In genomic region chr17:8147141-8147804, GRCh38 we compare ENCODE assay signal across 17 cellular contexts. TPM values are rescaled to one million over a fixed set of nuclear protein-coding genes. Genes with fewer than 3 reads are reported as not detected.
A peak's percentile ranks its signal among the peaks of the same experiment; 100 is the strongest.
DNase-seq lines count a peak whose midpoint lies in the region; ATAC-seq and TF ChIP-seq lines count a peak whose summit lies in the region.
"Had no signal": no experiment of that assay in that cellular context is flagged by ENCODE, and none has a peak within 500 bp of the region (broad histone marks: within the 10 kb centered on the region; RNA-seq: fewer than 3 reads in every experiment).

No MANE protein-coding gene starts in this region.

- no peaks in the 10 kb centered on the region for H3K27me3 ChIP-seq in right atrium auricular region
- no peaks in the 10 kb centered on the region for H3K27me3 ChIP-seq in heart right ventricle
- H3K27me3 ChIP-seq in ovary, result no peaks in the 10 kb centered on the region
- no peaks in the 10 kb centered on the region for H3K27me3 ChIP-seq in upper lobe of right lung

- H3K27me3 Mint-ChIP-seq in activated naive CD8-positive, alpha-beta T cell treated with anti-CD3 and anti-CD28 coated beads for 36 hours, result no peaks in the 10 kb centered on the region
- H3K27me3 Mint-ChIP-seq: activated B cell treated with CpG ODN at 0.5 μM for 24 hours; activated naive CD8-positive, alpha-beta T cell had no signal

- intact Hi-C loops in heart right ventricle (cut with DNase I), result no loop called here
- intact Hi-C loops in ovary (cut with DNase I), result no loop called here
- intact Hi-C loops in upper lobe of right lung (cut with DNase I), result no loop called here

- no peak overlapping the region for H3K27ac Mint-ChIP-seq in activated naive CD8-positive, alpha-beta T cell treated with anti-CD3 and anti-CD28 coated beads for 36 hours
- H3K27ac Mint-ChIP-seq: activated B cell treated with CpG ODN at 0.5 μM for 24 hours; activated naive CD8-positive, alpha-beta T cell had no signal

- no peak for TF ChIP-seq EP300 in ovary (IDR thresholded peaks at IDR 0.05)

- H3K4me1 Mint-ChIP-seq in activated naive CD8-positive, alpha-beta T cell treated with anti-CD3 and anti-CD28 coated beads for 36 hours, result peaks cover 16% of the 10 kb centered on the region

- H3K9me3 Mint-ChIP-seq in activated naive CD8-positive, alpha-beta T cell treated with anti-CD3 and anti-CD28 coated beads for 36 hours, result no peaks in the 10 kb centered on the region
- H3K9me3 Mint-ChIP-seq: activated B cell treated with CpG ODN at 0.5 μM for 24 hours had no signal

- TF ChIP-seq CTCF in right atrium auricular region (IDR thresholded peaks at IDR 0.05), result no peak
- no peak for TF ChIP-seq CTCF in heart right ventricle (IDR thresholded peaks at IDR 0.05)
- TF ChIP-seq CTCF in coronary artery (IDR thresholded peaks at IDR 0.05), result no peak
- no peak for TF ChIP-seq CTCF in ovary (IDR thresholded peaks at IDR 0.05)
- TF ChIP-seq CTCF in upper lobe of right lung (IDR thresholded peaks at IDR 0.05), result no peak

- peaks cover 30% of the 10 kb centered on the region for H3K36me3 Mint-ChIP-seq in activated naive CD8-positive, alpha-beta T cell treated with anti-CD3 and anti-CD28 coated beads for 36 hours
- H3K36me3 Mint-ChIP-seq: activated naive CD8-positive, alpha-beta T cell had no signal

- H3K9me3 ChIP-seq in right atrium auricular region, result no peaks in the 10 kb centered on the region
- no peaks in the 10 kb centered on the region for H3K9me3 ChIP-seq in heart right ventricle
- no peaks in the 10 kb centered on the region for H3K9me3 ChIP-seq in ovary
- H3K9me3 ChIP-seq in upper lobe of right lung, result no peaks in the 10 kb centered on the region

- H3K4me1 ChIP-seq in right atrium auricular region (peaks cover 0 to 55% of the 10 kb centered on the region in 2 donors), heart right ventricle (peaks cover 18 to 50% (median 35%) of the 10 kb centered on the region in 9 donors), ovary (ENCODE audit: insufficient read depth) (peaks cover 4% of the 10 kb centered on the region), upper lobe of right lung (peaks cover 18% of the 10 kb centered on the region)

- peaks cover 91% of the 10 kb centered on the region for H3K36me3 ChIP-seq in right atrium auricular region
- H3K36me3 ChIP-seq in heart right ventricle, result peaks cover 64 to 85% (median 84%) of the 10 kb centered on the region in 9 donors
- H3K36me3 ChIP-seq in ovary, result no peaks in the 10 kb centered on the region
- peaks cover 86% of the 10 kb centered on the region for H3K36me3 ChIP-seq in upper lobe of right lung

- H3K4me3 Mint-ChIP-seq in activated naive CD8-positive, alpha-beta T cell treated with anti-CD3 and anti-CD28 coated beads for 36 hours, result no peak overlapping the region
- H3K4me3 Mint-ChIP-seq: activated B cell treated with CpG ODN at 0.5 μM for 24 hours; activated naive CD8-positive, alpha-beta T cell had no signal

- H3K4me3 ChIP-seq in right atrium auricular region (no peak overlapping the region), heart right ventricle (no peak overlapping the region), coronary artery (no peak overlapping the region), ovary (no peak overlapping the region), upper lobe of right lung (no peak overlapping the region)

- TF ChIP-seq POLR2A in ovary (IDR thresholded peaks at IDR 0.05), result no peak

- DNase-seq in right atrium auricular region (ENCODE audit: low spot score) (no peak), heart right ventricle (no peak), coronary artery (ENCODE audit: low spot score) (peak; percentile 76), ovary (peak in 3 of 5 donors; percentile 23 to 55 (median 38)), upper lobe of right lung (peak; percentile 67), UCSD-AML1 (lab: John Stamatoyannopoulos, UW; ENCODE audit: unreplicated experiment) (no peak)
- DNase-seq in activated naive CD8-positive, alpha-beta T cell treated with anti-CD3 and anti-CD28 coated beads for 36 hours, result no peak
- DNase-seq: activated B cell treated with CpG ODN at 0.5 μM for 24 hours; cerebellar nuclear complex; DMS 273 treated with DMSO at 0.1 percent for 48 hours; NCI-H1092 treated with DMSO at 0.1 percent for 48 hours; stimulated activated CD4-positive, alpha-beta T cell treated with anti-CD3 and anti-CD28 coated beads, Interleukin-12 subunit alpha, Interleukin-12 subunit beta, amount 100 ng/mL, for 4 hours; stimulated activated naive CD8-positive, alpha-beta T cell treated with anti-CD3 and anti-CD28 coated beads, Interleukin-15, Interleukin-2, amounts not matched to agents 100 U/mL and 50 U/mL, for 24 hours had no signal

- peak overlapping the region; percentile 100 for H3K27ac ChIP-seq in right atrium auricular region
- H3K27ac ChIP-seq in heart right ventricle, result peak overlapping the region in 5 of 10 donors; percentile 13 to 100 (median 38)
- H3K27ac ChIP-seq in coronary artery, result peak overlapping the region; percentile 57 to 96
- H3K27ac ChIP-seq in ovary, result peak overlapping the region; percentile 32 to 69
- H3K27ac ChIP-seq in upper lobe of right lung, result peak overlapping the region; percentile 24
- H3K27ac ChIP-seq: KMS-11 had no signal

- 86 to 92% methylated on average over 23 to 26 of the region's 26 CpGs for WGBS in heart right ventricle, 2 donors
- WGBS in ovary, 3 donors, result 81 to 85% (median 82%) methylated on average over 26 of the region's 26 CpGs

- ATAC-seq in heart right ventricle, result no peak
- ATAC-seq in upper lobe of right lung, result no peak
- ATAC-seq in HG03095 (IDR thresholded peaks at IDR 0.05; ENCODE audit: unreplicated experiment), result no peak
- ATAC-seq: stimulated activated naive CD8-positive, alpha-beta T cell treated with anti-CD3 and anti-CD28 coated beads, Interleukin-15, Interleukin-2, amounts not matched to agents 100 U/mL and 50 U/mL, for 24 hours had no signal

RNA-seq across cellular contexts. Expression of gene PER1, which starts 4.9 kb away (rescaled TPM):
- total RNA-seq in right atrium auricular region (10 to 100 TPM; 59.4 to 75.0 TPM), heart right ventricle (100 to 1,000 TPM in 6 of 10 donors, 10 to 100 TPM in 4; 37.4 to 154 (median 112) TPM), ovary (100 to 1,000 TPM in 6 of 7 donors, 10 to 100 TPM in 1; 74.9 to 394 (median 165) TPM), upper lobe of right lung (350 TPM)
- polyA plus RNA-seq in heart right ventricle (100 to 1,000 TPM; 112 to 135 TPM), ovary (100 to 1,000 TPM in 1 of 2 donors, 10 to 100 TPM in 1; 12.8 to 164 TPM)
- total RNA-seq in activated naive CD8-positive, alpha-beta T cell treated with anti-CD3 and anti-CD28 coated beads for 36 hours, result 10 to 100 TPM; 55.7 to 56.1 TPM

RNA-seq across cellular contexts. Expression of gene VAMP2, which starts 15.5 kb away (rescaled TPM):
- total RNA-seq in right atrium auricular region (10 to 100 TPM; 27.4 to 39.7 TPM), heart right ventricle (10 to 100 TPM; 46.8 to 67.8 (median 62.7) TPM), ovary (100 to 1,000 TPM in 4 of 7 donors, 10 to 100 TPM in 3; 35.5 to 147 (median 118) TPM), upper lobe of right lung (78.1 TPM)
- polyA plus RNA-seq in heart right ventricle (10 to 100 TPM; 49.0 to 54.3 TPM), ovary (100 to 1,000 TPM in 1 of 2 donors, 10 to 100 TPM in 1; 99.2 to 233 TPM)
- total RNA-seq in activated naive CD8-positive, alpha-beta T cell treated with anti-CD3 and anti-CD28 coated beads for 36 hours, result 10 to 100 TPM; 27.7 to 28.4 TPM

RNA-seq across cellular contexts. Expression of gene HES7, which starts 23.4 kb away (rescaled TPM):
- total RNA-seq in right atrium auricular region, result not detected
- total RNA-seq in heart right ventricle, result under 1 TPM in 5 of 10 donors, not detected in 5; 0.17 to 0.52 (median 0.38) TPM
- polyA plus RNA-seq in heart right ventricle, result 1 to 10 TPM in 1 of 2 donors, under 1 TPM in 1; 0.91 to 1.5 TPM
- total RNA-seq in ovary, result under 1 TPM in 6 of 7 donors, not detected in 1; 0.11 to 0.97 (median 0.81) TPM
- polyA plus RNA-seq in ovary, result under 1 TPM in 1 of 2 donors, not detected in 1; 0.25 TPM
- total RNA-seq in upper lobe of right lung, result not detected
- total RNA-seq in activated naive CD8-positive, alpha-beta T cell treated with anti-CD3 and anti-CD28 coated beads for 36 hours, result 1 to 10 TPM; 1.9 to 2.0 TPM

RNA-seq across cellular contexts. Expression of gene TMEM107, which starts 28.9 kb away (rescaled TPM):
- total RNA-seq in right atrium auricular region (10 to 100 TPM in 1 of 2 donors, 1 to 10 TPM in 1; 7.3 to 11.0 TPM), heart right ventricle (10 to 100 TPM in 1 of 10 donors, 1 to 10 TPM in 9; 5.2 to 15.2 (median 7.3) TPM), ovary (10 to 100 TPM in 5 of 7 donors, 1 to 10 TPM in 2; 7.5 to 57.6 (median 16.1) TPM), upper lobe of right lung (9.3 TPM)
- polyA plus RNA-seq in heart right ventricle (1 to 10 TPM; 4.5 to 7.8 TPM), ovary (10 to 100 TPM in 1 of 2 donors, 1 to 10 TPM in 1; 8.2 to 10.3 TPM)
- 10 to 100 TPM; 26.0 to 26.3 TPM for total RNA-seq in activated naive CD8-positive, alpha-beta T cell treated with anti-CD3 and anti-CD28 coated beads for 36 hours

RNA-seq across cellular contexts. Expression of gene ALOXE3, which starts 29.0 kb away (rescaled TPM):
- total RNA-seq in right atrium auricular region (under 1 TPM in 1 of 2 donors, not detected in 1; 0.20 TPM), heart right ventricle (not detected), ovary (not detected), upper lobe of right lung (not detected)
- polyA plus RNA-seq in heart right ventricle (under 1 TPM in 1 of 2 donors, not detected in 1; 0.09 TPM), ovary (under 1 TPM in 1 of 2 donors, not detected in 1; 0.07 TPM)
- total RNA-seq in activated naive CD8-positive, alpha-beta T cell treated with anti-CD3 and anti-CD28 coated beads for 36 hours, result under 1 TPM in 1 of 2 experiments, not detected in 1; 0.10 TPM
- total RNA-seq: activated B cell treated with CpG ODN at 0.5 μM for 24 hours, endothelial cell of umbilical vein had no signal

Comparison
In these comparisons a context has a peak if more than half of its experiments do, and no peak if none do; other contexts are left out.
1. DNase-seq: peak in coronary artery (single experiment), ovary (3 of 5) and upper lobe of right lung (single experiment); none in right atrium auricular region (single experiment), heart right ventricle (0 of 2), activated naive CD8-positive, alpha-beta T cell treated with anti-CD3 and anti-CD28 coated beads for 36 hours (single experiment) and UCSD-AML1 (single experiment).